Comparison of ENCODE assay signal across 21 cellular contexts in the genomic region with DNA sequence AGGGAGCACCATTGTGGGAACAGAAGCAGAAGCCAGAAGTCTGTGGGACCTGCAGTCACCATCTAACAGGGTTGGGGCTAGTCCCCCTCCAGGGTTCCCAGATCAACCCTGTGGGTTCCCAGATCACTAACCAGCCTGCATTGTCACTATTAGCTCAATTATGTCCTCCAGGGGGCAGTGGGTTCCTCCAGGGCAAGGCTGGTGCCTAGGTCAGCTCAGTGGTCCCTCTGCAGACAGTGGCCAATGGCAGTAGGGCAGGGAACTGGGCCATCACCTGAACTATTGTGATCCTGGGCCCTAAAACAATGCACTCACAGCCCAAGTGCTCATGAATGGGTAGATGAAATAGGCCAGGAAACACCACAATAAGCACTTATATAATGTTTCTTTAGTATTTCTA. TPM values are rescaled to one million over a fixed set of nuclear protein-coding genes. Genes with fewer than 3 reads are reported as not detected.
A peak's percentile ranks its signal among the peaks of the same experiment; 100 is the strongest.
DNase-seq lines count a peak whose midpoint lies in the region; ATAC-seq and TF ChIP-seq lines count a peak whose summit lies in the region.
"Had no signal": no experiment of that assay in that cellular context is flagged by ENCODE, and none has a peak within 500 bp of the region (broad histone marks: within the 10 kb centered on the region; RNA-seq: fewer than 3 reads in every experiment).

No MANE protein-coding gene starts in this region.

- H3K27me3 ChIP-seq in SK-N-SH (ENCODE audit: insufficient read depth) = no peaks in the 10 kb centered on the region
- no peaks in the 10 kb centered on the region for H3K27me3 ChIP-seq in vagina
- no peaks in the 10 kb centered on the region for H3K27me3 ChIP-seq in CD4-positive, alpha-beta T cell (ENCODE audit: control insufficient read depth, insufficient read depth, low read length)
- no peaks in the 10 kb centered on the region for H3K27me3 ChIP-seq in psoas muscle (ENCODE audit: insufficient read depth in 3 of 3, low read length in 2 of 3)
- H3K27me3 ChIP-seq: cardiac muscle cell, tibial nerve had no signal

- DNase-seq in SK-N-SH (no peak), NAMALWA (ENCODE audit: low spot score) (peak; percentile 2), fibroblast of mammary gland (ENCODE audit: low read depth) (no peak), vagina (ENCODE audit: extremely low spot score in 2 of 2) (no peak), psoas muscle (no peak), NCI-H510A treated with DMSO at 0.1 percent for 48 hours (lab: John Stamatoyannopoulos, UW) (no peak)
- DNase-seq in CD4-positive, alpha-beta T cell = no peak
- DNase-seq: activated CD4-positive, alpha-beta T cell treated with anti-CD3 and anti-CD28 coated beads, Interleukin-2, amount 50 U/mL, for 4 hours; activated CD8-positive, alpha-beta memory T cell treated with anti-CD3 and anti-CD28 coated beads, Interleukin-2, amount 50 U/mL, for 4 hours; aorta; CD8-positive, alpha-beta memory T cell; DMS79 treated with DMSO at 0.1 percent for 48 hours; NCI-H1092 treated with DMSO at 0.1 percent for 48 hours; NCI-H1930; NCI-H526 treated with DMSO at 0.1 percent for 48 hours; T-helper 9 cell had no signal

- no peaks in the 10 kb centered on the region for H3K4me1 Mint-ChIP-seq in CD4-positive, alpha-beta T cell (ENCODE audit: low read depth)
- H3K4me1 Mint-ChIP-seq: CD8-positive, alpha-beta memory T cell had no signal

- ATAC-seq in SK-N-SH treated with all-trans-retinoic acid at 6 μM for 48 hours (no peak), psoas muscle (no peak)
- no peak for ATAC-seq in CD4-positive, alpha-beta T cell (ENCODE audit: poor library complexity)
- ATAC-seq: activated naive CD4-positive, alpha-beta T cell treated with anti-CD3 and anti-CD28 coated beads, Interleukin-2, amount 50 U/mL, for 72 hours had no signal

- no peak overlapping the region for H2AFZ ChIP-seq in SK-N-SH (ENCODE audit: low read depth)

- intact Hi-C loops in vagina (cut with DNase I) (no loop called here), psoas muscle (cut with DNase I) (no loop called here)
- intact Hi-C loops in CD4-positive, alpha-beta T cell (cut with DNase I, micrococcal nuclease) = no loop called here

- no peak for TF ChIP-seq POLR2A in vagina (IDR thresholded peaks at IDR 0.05)

- peaks cover 2 to 8% of the 10 kb centered on the region in 2 experiments for H3K4me1 ChIP-seq in SK-N-SH (ENCODE audit: control insufficient read depth in 1 of 2, insufficient read depth in 2 of 2, low read depth in 1 of 2, low read length in 1 of 2)
- peaks cover 29% of the 10 kb centered on the region for H3K4me1 ChIP-seq in vagina
- H3K4me1 ChIP-seq in psoas muscle = no peaks in the 10 kb centered on the region

- H3K4me3 ChIP-seq in SK-N-SH (ENCODE audit: low read depth in 2 of 2, low read length in 1 of 2) (no peak overlapping the region), fibroblast of mammary gland (ENCODE audit: control insufficient read depth, low read depth, low read length) (no peak overlapping the region), vagina (no peak overlapping the region), psoas muscle (no peak overlapping the region)
- H3K4me3 ChIP-seq: cardiac muscle cell, skin epidermis, tibial nerve had no signal

- H3K27me3 Mint-ChIP-seq in CD4-positive, alpha-beta T cell = peaks cover 17% of the 10 kb centered on the region

- H3K79me2 ChIP-seq in SK-N-SH (ENCODE audit: insufficient read depth) = no peaks in the 10 kb centered on the region

- H3K4me3 Mint-ChIP-seq in CD4-positive, alpha-beta T cell = no peak overlapping the region
- H3K4me3 Mint-ChIP-seq: CD8-positive, alpha-beta memory T cell had no signal

- TF ChIP-seq EP300 in SK-N-SH (IDR thresholded peaks at IDR 0.05; ENCODE audit: borderline replicate concordance in 1 of 2, low read depth in 1 of 2, low read length in 1 of 2) = no peak

- TF ChIP-seq CTCF in SK-N-SH (IDR thresholded peaks at IDR 0.05) (peak; percentile 14; the same call in 1 of the 2 replicates), fibroblast of mammary gland (conservative IDR thresholded peaks at IDR 0.05; ENCODE audit: control insufficient read depth, insufficient read depth, low read depth, low read length) (peak; percentile 2), vagina (IDR thresholded peaks at IDR 0.05) (no peak), psoas muscle (IDR thresholded peaks at IDR 0.05) (no peak)
- no peak for TF ChIP-seq CTCF in CD4-positive, alpha-beta T cell (IDR thresholded peaks at IDR 0.05)

- H3K9ac ChIP-seq in SK-N-SH = no peak overlapping the region

- no peaks in the 10 kb centered on the region for H3K9me2 ChIP-seq in SK-N-SH

- H3K9me3 ChIP-seq in SK-N-SH (no peaks in the 10 kb centered on the region), vagina (no peaks in the 10 kb centered on the region), psoas muscle (no peaks in the 10 kb centered on the region)
- H3K9me3 ChIP-seq in CD4-positive, alpha-beta T cell (ENCODE audit: control insufficient read depth, low read length) = no peaks in the 10 kb centered on the region
- H3K9me3 ChIP-seq: tibial nerve had no signal

- H3K27ac Mint-ChIP-seq in CD4-positive, alpha-beta T cell = no peak overlapping the region
- H3K27ac Mint-ChIP-seq: activated naive CD4-positive, alpha-beta T cell treated with anti-CD3 and anti-CD28 coated beads, Interleukin-2, amount 50 U/mL, for 72 hours had no signal

- H4K20me1 ChIP-seq in SK-N-SH (ENCODE audit: insufficient read depth) = no peaks in the 10 kb centered on the region

- no peaks in the 10 kb centered on the region for H3K9me3 Mint-ChIP-seq in CD4-positive, alpha-beta T cell
- H3K9me3 Mint-ChIP-seq: activated naive CD4-positive, alpha-beta T cell treated with anti-CD3 and anti-CD28 coated beads, Interleukin-2, amount 50 U/mL, for 72 hours; CD8-positive, alpha-beta memory T cell had no signal

- POLR2A ChIA-PET in SK-N-SH (lab: Yijun Ruan, JAX) = no interaction called here
- POLR2A ChIA-PET in CD4-positive, alpha-beta T cell (lab: Charles Lee) = no interaction called here

- no peak overlapping the region for H3K4me2 ChIP-seq in SK-N-SH

- CTCF ChIA-PET in SK-N-SH (lab: Yijun Ruan, JAX) = no interaction called here
- CTCF ChIA-PET in CD4-positive, alpha-beta T cell (lab: Charles Lee) = no interaction called here

- H3K27ac ChIP-seq in SK-N-SH (ENCODE audit: low read depth in 2 of 2, low read length in 1 of 2) (no peak overlapping the region), vagina (peak overlapping the region; percentile 31), psoas muscle (no peak overlapping the region)
- no peak overlapping the region for H3K27ac ChIP-seq in CD4-positive, alpha-beta T cell (ENCODE audit: low read depth, low read length)
- H3K27ac ChIP-seq: cardiac muscle cell, skin epidermis, tibial nerve had no signal

- H3F3A ChIP-seq in SK-N-SH (replicated peaks; ENCODE audit: insufficient read depth) = no peaks in the 10 kb centered on the region

- no peak for TF ChIP-seq RAD21 in SK-N-SH (IDR thresholded peaks at IDR 0.05; ENCODE audit: low read length)

- no peaks in the 10 kb centered on the region for H3K36me3 ChIP-seq in SK-N-SH (replicated peaks in 1 of 2; ENCODE audit: control insufficient read depth in 1 of 2, insufficient read depth in 2 of 2, low read length in 1 of 2)
- H3K36me3 ChIP-seq in vagina = no peaks in the 10 kb centered on the region
- no peaks in the 10 kb centered on the region for H3K36me3 ChIP-seq in psoas muscle (ENCODE audit: insufficient read depth in 1 of 2, low read depth in 1 of 2)
- H3K36me3 ChIP-seq: cardiac muscle cell, tibial nerve had no signal

- H3K36me3 Mint-ChIP-seq in CD4-positive, alpha-beta T cell (ENCODE audit: low read depth) = no peaks in the 10 kb centered on the region
- H3K36me3 Mint-ChIP-seq: activated naive CD4-positive, alpha-beta T cell treated with anti-CD3 and anti-CD28 coated beads, Interleukin-2, amount 50 U/mL, for 72 hours; CD8-positive, alpha-beta memory T cell had no signal

TF ChIP-seq in SK-N-SH, 30 proteins besides CTCF, POLR2A, EP300 and RAD21 (continues in another document):
- TF ChIP-seq RFX5 (IDR thresholded peaks at IDR 0.05; ENCODE audit: low read length) (no peak), IRF3 (IDR thresholded peaks at IDR 0.05; ENCODE audit: low read depth, low read length) (no peak), EZH2phosphoT487 (IDR thresholded peaks at IDR 0.05; ENCODE audit: borderline replicate concordance, low read depth) (no peak), SIN3A (IDR thresholded peaks at IDR 0.05; ENCODE audit: borderline replicate concordance, low read depth, low read length) (no peak), ELF1 (IDR thresholded peaks at IDR 0.05) (no peak)

TF ChIP-seq in SK-N-SH treated with all-trans-retinoic acid at 6 μM for 48 hours, 23 proteins besides CTCF, POLR2A, EP300 and RAD21 (continues in another document):
- TF ChIP-seq ARNTL (CRISPR knock-in tag; IDR thresholded peaks at IDR 0.05; ENCODE audit: borderline replicate concordance, low read depth) (no peak), PPARA (CRISPR knock-in tag; IDR thresholded peaks at IDR 0.05; ENCODE audit: borderline replicate concordance) (no peak), OSR1 (CRISPR knock-in tag; IDR thresholded peaks at IDR 0.05) (no peak), CREB5 (CRISPR knock-in tag; IDR thresholded peaks at IDR 0.05; ENCODE audit: low read depth) (no peak), BACH2 (CRISPR knock-in tag; IDR thresholded peaks at IDR 0.05; ENCODE audit: borderline replicate concordance) (no peak)

RNA-seq across cellular contexts. Expression of gene PRSS23, which starts 18.8 kb away (rescaled TPM):
- polyA plus RNA-seq in SK-N-SH (2012; rRNA removed) = 326 and 429 TPM in 2 replicates
- 346 and 361 TPM in 2 replicates for polyA plus RNA-seq in SK-N-SH (2012; cell fraction: cytosol; rRNA removed)
- polyA plus RNA-seq in SK-N-SH (2012; cell fraction: nucleus; rRNA removed) = 89.2 and 204 TPM in 2 replicates
- total RNA-seq in vagina = 40.3 TPM
- under 1 TPM in 1 of 2 experiments, not detected in 1; 0.05 TPM for total RNA-seq in CD4-positive, alpha-beta T cell
- total RNA-seq in psoas muscle = 10 to 100 TPM in 3 of 4 donors, 1 to 10 TPM in 1; 2.3 to 17.8 (median 15.7) TPM
- polyA plus RNA-seq in psoas muscle = 1 to 10 TPM; 3.9 to 4.4 (median 4.0) TPM

Comparison
In these comparisons a context has a peak if more than half of its experiments do, and no peak if none do; other contexts are left out.
1. CTCF ChIP-seq: peak in SK-N-SH (single experiment) and fibroblast of mammary gland (single experiment); none in vagina (0 of 3), CD4-positive, alpha-beta T cell (single experiment) and psoas muscle (single experiment).